8 cellular contexts compared by ENCODE assay signal in genomic region chr4:82372874-82373815, GRCh38. TPM values are rescaled to one million over a fixed set of nuclear protein-coding genes. Genes with fewer than 3 reads are reported as not detected.
A peak's percentile ranks its signal among the peaks of the same experiment; 100 is the strongest.
DNase-seq lines count a peak whose midpoint lies in the region; ATAC-seq lines count a peak whose summit lies in the region.

No MANE protein-coding gene starts in this region.

- intact Hi-C loops in left colon (cut with DNase I, micrococcal nuclease) = loop anchor here (10.0 kb wide), 2 partner anchors 52 to 1082 kb away; partner anchors contain the start of genes HELQ (in 1 of the 2) and MRPS18C (in 1 of the 2)

- in situ Hi-C loops in ACHN (cut with HindIII; ENCODE audit: low pct_ligation_motif_present, low pct_unique_long_range_greater_than_20kb, low sequenced_read_pairs) = no loop called here

- DNase-seq in ACHN (peak; percentile 77), NCI-H2227 (lab: John Stamatoyannopoulos, UW; ENCODE audit: unreplicated experiment) (peak; percentile 67), cerebellum (ENCODE audit: low spot score) (peak; percentile 64), left colon (peak; percentile 89 to 91)
- DNase-seq in activated CD4-positive, CD25-positive, alpha-beta regulatory T cell treated with anti-CD3 and anti-CD28 coated beads, Interleukin-2, amount 50 U/mL, for 72 hours = peak; percentile 66
- peak; percentile 46 to 62 for DNase-seq in stimulated activated CD4-positive, alpha-beta T cell treated with anti-CD3 and anti-CD28 coated beads, Interleukin-1b, Interleukin-23, amount 100 ng/mL, for 4 hours (ENCODE audit: low read depth in 2 of 2)

- ATAC-seq in GM18867 (IDR thresholded peaks at IDR 0.05; ENCODE audit: unreplicated experiment) (peak; percentile 23), HG03108 (IDR thresholded peaks at IDR 0.05; ENCODE audit: unreplicated experiment) (peak; percentile 22), left colon (peak; percentile 65)

RNA-seq across cellular contexts. Expression of gene HNRNPD, which starts 0.6 kb away (rescaled TPM):
- total RNA-seq in cerebellum (90.0 TPM), left colon (100 to 1,000 TPM; 108 to 151 TPM)

RNA-seq across cellular contexts. Expression of gene HNRNPDL, which starts 57.1 kb away (rescaled TPM):
- total RNA-seq in cerebellum (208 TPM), left colon (100 to 1,000 TPM in 1 of 2 donors, 10 to 100 TPM in 1; 88.4 to 109 TPM)

RNA-seq across cellular contexts. Expression of gene ENOPH1, which starts 57.2 kb away (rescaled TPM):
- total RNA-seq in cerebellum (45.5 TPM), left colon (10 to 100 TPM; 15.9 to 20.8 TPM)

Comparison
In these comparisons a context has a peak if more than half of its experiments do, and no peak if none do; other contexts are left out.
1. Peak in every context shown above with its lines: DNase-seq and ATAC-seq.